Comparison of ENCODE assay signal across 19 cellular contexts in the genomic region with DNA sequence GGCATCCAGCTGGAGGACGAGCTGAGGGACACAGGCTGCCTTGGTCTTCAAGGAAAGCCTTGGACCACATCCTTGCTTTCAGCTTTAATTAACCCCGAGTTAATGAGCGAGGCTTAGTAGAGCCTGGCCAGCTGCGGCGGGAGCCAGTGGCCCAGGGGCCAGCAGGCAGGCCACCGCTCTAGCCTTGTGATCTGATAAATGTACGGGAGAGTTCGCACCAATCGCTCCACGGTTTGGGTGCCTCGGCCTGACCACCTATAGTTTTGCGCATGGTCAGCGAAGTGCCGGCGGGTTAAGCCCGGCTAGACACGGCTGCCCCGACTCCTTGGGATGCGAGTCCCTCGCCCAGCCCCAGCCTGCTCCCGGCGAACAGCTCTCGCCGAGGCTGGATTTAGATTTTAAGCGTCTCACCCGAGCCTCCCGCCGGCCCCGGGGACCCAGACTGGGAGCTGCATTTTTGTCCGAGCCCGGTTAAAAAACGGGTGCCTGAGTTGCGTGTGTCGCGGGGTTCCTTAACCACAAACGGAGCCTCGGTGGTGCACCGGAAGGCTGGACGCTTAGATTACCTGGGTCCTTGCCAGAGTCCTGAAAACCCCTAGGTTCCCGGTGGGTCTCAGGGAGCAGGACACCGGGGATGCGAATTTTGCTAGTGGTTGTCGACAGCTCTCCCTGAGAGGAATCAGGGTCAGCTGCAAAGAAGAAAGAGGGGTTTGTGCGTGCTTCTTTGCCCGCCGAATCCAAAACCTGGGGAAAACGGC. TPM values are rescaled to one million over a fixed set of nuclear protein-coding genes. Genes with fewer than 3 reads are reported as not detected.
DNase-seq lines count a peak whose midpoint lies in the region; ATAC-seq and TF ChIP-seq lines count a peak whose summit lies in the region.
"Had no signal": no experiment of that assay in that cellular context is flagged by ENCODE, and none has a peak within 500 bp of the region (broad histone marks: within the 10 kb centered on the region; RNA-seq: fewer than 3 reads in every experiment).

No MANE protein-coding gene starts in this region.

- H3K4me3 Mint-ChIP-seq in activated CD4-positive, alpha-beta memory T cell treated with anti-CD3 and anti-CD28 coated beads for 36 hours: no peak overlapping the region
- H3K4me3 Mint-ChIP-seq in activated CD4-positive, alpha-beta memory T cell treated with anti-CD3 and anti-CD28 coated beads, Interleukin-2, amount 10 ng/mL, durations not matched to agents 7 days and 5 days: no peak overlapping the region
- H3K4me3 Mint-ChIP-seq in activated CD8-positive, alpha-beta T cell treated with anti-CD3 and anti-CD28 coated beads for 36 hours: peak overlapping the region; percentile 5
- peak overlapping the region in 6 of 10 donors; percentile 11 to 49 (median 34) for H3K4me3 Mint-ChIP-seq in naive thymus-derived CD8-positive, alpha-beta T cell
- H3K4me3 Mint-ChIP-seq: CD8-positive, alpha-beta T cell; WTC11 had no signal

- H3K9me3 Mint-ChIP-seq in activated CD4-positive, alpha-beta memory T cell treated with anti-CD3 and anti-CD28 coated beads for 36 hours: no peaks in the 10 kb centered on the region
- no peaks in the 10 kb centered on the region for H3K9me3 Mint-ChIP-seq in activated CD4-positive, alpha-beta memory T cell treated with anti-CD3 and anti-CD28 coated beads, Interleukin-2, amount 10 ng/mL, durations not matched to agents 7 days and 5 days
- H3K9me3 Mint-ChIP-seq in activated CD8-positive, alpha-beta T cell treated with anti-CD3 and anti-CD28 coated beads for 36 hours: no peaks in the 10 kb centered on the region
- H3K9me3 Mint-ChIP-seq in naive thymus-derived CD8-positive, alpha-beta T cell: peaks cover 0 to 15% (median 2%) of the 10 kb centered on the region in 9 donors
- H3K9me3 Mint-ChIP-seq: CD8-positive, alpha-beta T cell; WTC11 had no signal

- intact Hi-C loops in activated CD4-positive, alpha-beta memory T cell treated with anti-CD3 and anti-CD28 coated beads for 36 hours (cut with micrococcal nuclease): loop anchor here (5.0 kb wide), 2 partner anchors 36 to 101 kb away; partner anchors contain the start of genes HOXC10 and HOXC4
- intact Hi-C loops in activated CD8-positive, alpha-beta T cell treated with anti-CD3 and anti-CD28 coated beads for 36 hours (cut with micrococcal nuclease): no loop called here

- peaks cover 84% of the 10 kb centered on the region for H3K27me3 Mint-ChIP-seq in activated CD4-positive, alpha-beta memory T cell treated with anti-CD3 and anti-CD28 coated beads for 36 hours
- H3K27me3 Mint-ChIP-seq in activated CD4-positive, alpha-beta memory T cell treated with anti-CD3 and anti-CD28 coated beads, Interleukin-2, amount 10 ng/mL, durations not matched to agents 7 days and 5 days: peaks cover 94% of the 10 kb centered on the region
- H3K27me3 Mint-ChIP-seq in activated CD8-positive, alpha-beta T cell treated with anti-CD3 and anti-CD28 coated beads for 36 hours: peaks cover 92% of the 10 kb centered on the region
- peaks cover 54 to 95% (median 78%) of the 10 kb centered on the region in 5 donors for H3K27me3 Mint-ChIP-seq in naive thymus-derived CD8-positive, alpha-beta T cell

- POLR2A ChIA-PET in activated CD4-positive, alpha-beta memory T cell treated with anti-CD3 and anti-CD28 coated beads for 36 hours (lab: Charles Lee): no interaction called here
- POLR2A ChIA-PET in activated CD4-positive, alpha-beta memory T cell treated with anti-CD3 and anti-CD28 coated beads, Interleukin-2, amount 10 ng/mL, durations not matched to agents 7 days and 5 days (lab: Charles Lee): no interaction called here
- POLR2A ChIA-PET in activated CD8-positive, alpha-beta T cell treated with anti-CD3 and anti-CD28 coated beads for 36 hours (lab: Charles Lee): interaction anchor here (0.8 to 1.0 kb wide), 3 partner anchors 11 to 41 kb away, joined by 3 read pairs; no protein-coding TSS in a partner anchor
- POLR2A ChIA-PET in naive thymus-derived CD8-positive, alpha-beta T cell (lab: Charles Lee): no interaction called here

- peaks cover 3% of the 10 kb centered on the region for H3K36me3 Mint-ChIP-seq in activated CD4-positive, alpha-beta memory T cell treated with anti-CD3 and anti-CD28 coated beads for 36 hours
- H3K36me3 Mint-ChIP-seq in activated CD4-positive, alpha-beta memory T cell treated with anti-CD3 and anti-CD28 coated beads, Interleukin-2, amount 10 ng/mL, durations not matched to agents 7 days and 5 days (ENCODE audit: low read depth): peaks cover 11% of the 10 kb centered on the region
- H3K36me3 Mint-ChIP-seq in activated CD8-positive, alpha-beta T cell treated with anti-CD3 and anti-CD28 coated beads for 36 hours (ENCODE audit: low read depth): no peaks in the 10 kb centered on the region
- peaks cover 2 to 5% (median 5%) of the 10 kb centered on the region in 3 donors for H3K36me3 Mint-ChIP-seq in naive thymus-derived CD8-positive, alpha-beta T cell
- H3K36me3 Mint-ChIP-seq: CD8-positive, alpha-beta T cell; WTC11 had no signal

- peaks cover 16% of the 10 kb centered on the region for H3K4me1 Mint-ChIP-seq in activated CD4-positive, alpha-beta memory T cell treated with anti-CD3 and anti-CD28 coated beads for 36 hours (ENCODE audit: low read depth)
- H3K4me1 Mint-ChIP-seq in activated CD4-positive, alpha-beta memory T cell treated with anti-CD3 and anti-CD28 coated beads, Interleukin-2, amount 10 ng/mL, durations not matched to agents 7 days and 5 days: peaks cover 9% of the 10 kb centered on the region
- H3K4me1 Mint-ChIP-seq in activated CD8-positive, alpha-beta T cell treated with anti-CD3 and anti-CD28 coated beads for 36 hours (ENCODE audit: low read depth): peaks cover 16% of the 10 kb centered on the region
- H3K4me1 Mint-ChIP-seq in naive thymus-derived CD8-positive, alpha-beta T cell: peaks cover 11 to 48% (median 24%) of the 10 kb centered on the region in 4 donors

- ATAC-seq in activated CD8-positive, alpha-beta T cell treated with anti-CD3 and anti-CD28 coated beads for 36 hours: no peak
- no peak for ATAC-seq in naive thymus-derived CD8-positive, alpha-beta T cell
- ATAC-seq: CD8-positive, alpha-beta T cell; left cardiac atrium; WTC11 had no signal

- TF ChIP-seq CTCF in activated CD8-positive, alpha-beta T cell treated with anti-CD3 and anti-CD28 coated beads for 36 hours (IDR thresholded peaks at IDR 0.05): no peak

- H3K27ac Mint-ChIP-seq in activated CD4-positive, alpha-beta memory T cell treated with anti-CD3 and anti-CD28 coated beads for 36 hours: peak overlapping the region; percentile 38
- no peak overlapping the region for H3K27ac Mint-ChIP-seq in activated CD4-positive, alpha-beta memory T cell treated with anti-CD3 and anti-CD28 coated beads, Interleukin-2, amount 10 ng/mL, durations not matched to agents 7 days and 5 days
- H3K27ac Mint-ChIP-seq in activated CD8-positive, alpha-beta T cell treated with anti-CD3 and anti-CD28 coated beads for 36 hours: no peak overlapping the region
- H3K27ac Mint-ChIP-seq in naive thymus-derived CD8-positive, alpha-beta T cell: peak overlapping the region in 2 of 10 donors; percentile 73 to 91
- H3K27ac Mint-ChIP-seq: CD8-positive, alpha-beta T cell; WTC11 had no signal

- no peak for DNase-seq in activated CD4-positive, alpha-beta memory T cell treated with anti-CD3 and anti-CD28 coated beads for 36 hours
- DNase-seq in activated CD4-positive, alpha-beta memory T cell treated with anti-CD3 and anti-CD28 coated beads, Interleukin-2, amount 10 ng/mL, durations not matched to agents 7 days and 5 days: no peak
- DNase-seq in activated CD8-positive, alpha-beta T cell treated with anti-CD3 and anti-CD28 coated beads for 36 hours: no peak
- DNase-seq in naive thymus-derived CD8-positive, alpha-beta T cell: no peak
- DNase-seq in SHP77 treated with DMSO at 0.1 percent for 48 hours (lab: John Stamatoyannopoulos, UW) (no peak), NCI-H146 treated with DMSO at 0.1 percent for 48 hours (lab: John Stamatoyannopoulos, UW; ENCODE audit: unreplicated experiment) (no peak)
- DNase-seq: ACHN; activated CD8-positive, alpha-beta memory T cell treated with anti-CD3 and anti-CD28 coated beads, Interleukin-2, amount 50 U/mL, for 4 hours; CD8-positive, alpha-beta T cell; effector CD4-positive, alpha-beta T cell; hippocampal formation; left cardiac atrium; NCI-H2107; NCI-H69; Peyer's patch had no signal

- CTCF ChIA-PET in activated CD4-positive, alpha-beta memory T cell treated with anti-CD3 and anti-CD28 coated beads for 36 hours (lab: Charles Lee): interaction anchor here (1.0 to 1.4 kb wide), 3 partner anchors 12 to 164 kb away, joined by 3 to 4 read pairs (median 3); partner anchors contain the start of gene HOXC10
- CTCF ChIA-PET in activated CD4-positive, alpha-beta memory T cell treated with anti-CD3 and anti-CD28 coated beads, Interleukin-2, amount 10 ng/mL, durations not matched to agents 7 days and 5 days (lab: Charles Lee): no interaction called here
- CTCF ChIA-PET in activated CD8-positive, alpha-beta T cell treated with anti-CD3 and anti-CD28 coated beads for 36 hours (lab: Charles Lee): interaction anchor here (0.6 to 2.3 kb wide), 6 partner anchors 9 to 256 kb away, joined by 3 to 10 read pairs (median 4); no protein-coding TSS in a partner anchor

RNA-seq across cellular contexts. Expression of gene HOXC12, which starts 2.9 kb away (rescaled TPM):
- not detected for total RNA-seq in activated CD4-positive, alpha-beta memory T cell treated with anti-CD3 and anti-CD28 coated beads for 36 hours
- total RNA-seq in activated CD4-positive, alpha-beta memory T cell treated with anti-CD3 and anti-CD28 coated beads, Interleukin-2, amount 10 ng/mL, durations not matched to agents 7 days and 5 days: not detected
- total RNA-seq in activated CD8-positive, alpha-beta T cell treated with anti-CD3 and anti-CD28 coated beads for 36 hours: not detected
- not detected for total RNA-seq in naive thymus-derived CD8-positive, alpha-beta T cell
- not detected for polyA plus RNA-seq in naive thymus-derived CD8-positive, alpha-beta T cell
- total RNA-seq: cardiac muscle cell; CD8-positive, alpha-beta T cell; left cardiac atrium; Peyer's patch; ureter; WTC11 had no signal
- polyA plus RNA-seq: cardiac muscle cell had no signal

RNA-seq across cellular contexts. Expression of gene HOXC13, which starts 13.1 kb away (rescaled TPM):
- total RNA-seq in activated CD4-positive, alpha-beta memory T cell treated with anti-CD3 and anti-CD28 coated beads for 36 hours: not detected
- not detected for total RNA-seq in activated CD4-positive, alpha-beta memory T cell treated with anti-CD3 and anti-CD28 coated beads, Interleukin-2, amount 10 ng/mL, durations not matched to agents 7 days and 5 days
- not detected for total RNA-seq in activated CD8-positive, alpha-beta T cell treated with anti-CD3 and anti-CD28 coated beads for 36 hours
- not detected for total RNA-seq in naive thymus-derived CD8-positive, alpha-beta T cell
- not detected for polyA plus RNA-seq in naive thymus-derived CD8-positive, alpha-beta T cell
- total RNA-seq: cardiac muscle cell; CD8-positive, alpha-beta T cell; left cardiac atrium; Peyer's patch had no signal
- polyA plus RNA-seq: cardiac muscle cell had no signal

RNA-seq across cellular contexts. Expression of gene HOXC11, which starts 21.2 kb away (rescaled TPM):
- not detected for total RNA-seq in activated CD4-positive, alpha-beta memory T cell treated with anti-CD3 and anti-CD28 coated beads for 36 hours
- not detected for total RNA-seq in activated CD4-positive, alpha-beta memory T cell treated with anti-CD3 and anti-CD28 coated beads, Interleukin-2, amount 10 ng/mL, durations not matched to agents 7 days and 5 days
- total RNA-seq in activated CD8-positive, alpha-beta T cell treated with anti-CD3 and anti-CD28 coated beads for 36 hours: not detected
- not detected for total RNA-seq in naive thymus-derived CD8-positive, alpha-beta T cell
- polyA plus RNA-seq in naive thymus-derived CD8-positive, alpha-beta T cell: not detected
- total RNA-seq: cardiac muscle cell; CD8-positive, alpha-beta T cell; left cardiac atrium; WTC11 had no signal
- polyA plus RNA-seq: adipose tissue, cardiac muscle cell had no signal

RNA-seq across cellular contexts. Expression of gene HOTAIR, which starts 23.0 kb away (rescaled TPM):
- total RNA-seq in activated CD4-positive, alpha-beta memory T cell treated with anti-CD3 and anti-CD28 coated beads for 36 hours: not detected
- total RNA-seq in activated CD4-positive, alpha-beta memory T cell treated with anti-CD3 and anti-CD28 coated beads, Interleukin-2, amount 10 ng/mL, durations not matched to agents 7 days and 5 days: not detected
- not detected for total RNA-seq in activated CD8-positive, alpha-beta T cell treated with anti-CD3 and anti-CD28 coated beads for 36 hours
- not detected for total RNA-seq in naive thymus-derived CD8-positive, alpha-beta T cell
- polyA plus RNA-seq in naive thymus-derived CD8-positive, alpha-beta T cell: not detected
- total RNA-seq: cardiac muscle cell; CD8-positive, alpha-beta T cell; left cardiac atrium; WTC11 had no signal
- polyA plus RNA-seq: adipose tissue, cardiac muscle cell had no signal

RNA-seq across cellular contexts. Expression of gene HOXC10, which starts 33.2 kb away (rescaled TPM):
- total RNA-seq in activated CD4-positive, alpha-beta memory T cell treated with anti-CD3 and anti-CD28 coated beads for 36 hours: not detected
- total RNA-seq in activated CD4-positive, alpha-beta memory T cell treated with anti-CD3 and anti-CD28 coated beads, Interleukin-2, amount 10 ng/mL, durations not matched to agents 7 days and 5 days: not detected
- total RNA-seq in activated CD8-positive, alpha-beta T cell treated with anti-CD3 and anti-CD28 coated beads for 36 hours: not detected
- total RNA-seq in naive thymus-derived CD8-positive, alpha-beta T cell: not detected
- not detected for polyA plus RNA-seq in naive thymus-derived CD8-positive, alpha-beta T cell
- total RNA-seq: cardiac muscle cell; CD8-positive, alpha-beta T cell; left cardiac atrium; WTC11 had no signal
- polyA plus RNA-seq: cardiac muscle cell had no signal

Comparison
In these comparisons a context has a peak if more than half of its experiments do, and no peak if none do; other contexts are left out.
1. H3K4me3 Mint-ChIP-seq: peak in activated CD8-positive, alpha-beta T cell treated with anti-CD3 and anti-CD28 coated beads for 36 hours (single experiment) and naive thymus-derived CD8-positive, alpha-beta T cell (6 of 10); none in activated CD4-positive, alpha-beta memory T cell treated with anti-CD3 and anti-CD28 coated beads for 36 hours (single experiment) and activated CD4-positive, alpha-beta memory T cell treated with anti-CD3 and anti-CD28 coated beads, Interleukin-2, amount 10 ng/mL, durations not matched to agents 7 days and 5 days (single experiment).